1 cellular context compared by ENCODE assay signal in the genomic region with DNA sequence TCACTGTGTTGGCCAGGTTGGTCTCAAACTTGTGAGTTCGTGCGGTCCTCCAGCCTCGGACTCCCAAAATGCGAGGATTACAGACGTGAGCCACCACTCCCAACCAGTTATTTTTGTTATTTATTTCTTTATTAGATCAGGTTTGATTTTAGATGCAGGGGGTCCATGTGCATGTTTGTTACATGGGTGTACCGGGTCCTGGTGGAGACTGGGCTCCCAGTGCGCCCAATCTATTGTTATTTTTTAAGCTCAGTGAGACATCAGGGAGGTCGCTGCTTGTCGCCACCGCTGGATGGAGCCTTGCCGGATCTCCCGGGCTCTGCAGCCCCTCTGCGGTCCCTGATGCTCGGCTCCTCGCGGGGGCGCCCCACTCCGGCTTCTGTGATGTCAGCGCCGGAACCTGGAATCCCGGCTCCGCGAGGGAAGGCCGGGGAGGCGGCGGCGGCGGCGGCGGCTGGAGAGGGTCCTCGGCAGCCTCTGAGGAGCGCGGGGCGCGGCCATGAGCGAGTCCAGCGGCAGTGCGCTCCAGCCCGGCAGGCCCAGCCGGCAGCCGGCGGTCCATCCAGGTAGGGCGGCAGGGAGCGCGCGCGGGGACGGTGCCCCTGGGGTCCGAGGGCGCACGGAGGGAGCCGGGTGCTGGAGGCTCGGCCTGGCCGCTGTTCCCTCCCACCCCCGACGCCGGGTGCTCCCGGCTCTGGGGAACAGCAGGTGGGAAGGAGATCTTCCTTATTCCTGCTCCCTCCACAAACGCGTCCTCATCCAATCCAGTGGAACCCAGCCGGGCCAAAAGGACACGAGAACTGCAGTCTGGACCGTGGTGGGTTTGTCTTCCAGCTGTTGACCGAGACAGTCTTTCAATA.
TF ChIP-seq lines count a peak whose summit lies in the region.

TSS of gene TMC7 (plus strand) at position 370 of the 860 bp plus-strand sequence. CDS start at position 500, 130 bp downstream.

TF ChIP-seq in HepG2, 621 proteins besides CTCF, POLR2A, EP300 and RAD21 (continued from another document and continues in another):
- TF ChIP-seq, protein P1, sequence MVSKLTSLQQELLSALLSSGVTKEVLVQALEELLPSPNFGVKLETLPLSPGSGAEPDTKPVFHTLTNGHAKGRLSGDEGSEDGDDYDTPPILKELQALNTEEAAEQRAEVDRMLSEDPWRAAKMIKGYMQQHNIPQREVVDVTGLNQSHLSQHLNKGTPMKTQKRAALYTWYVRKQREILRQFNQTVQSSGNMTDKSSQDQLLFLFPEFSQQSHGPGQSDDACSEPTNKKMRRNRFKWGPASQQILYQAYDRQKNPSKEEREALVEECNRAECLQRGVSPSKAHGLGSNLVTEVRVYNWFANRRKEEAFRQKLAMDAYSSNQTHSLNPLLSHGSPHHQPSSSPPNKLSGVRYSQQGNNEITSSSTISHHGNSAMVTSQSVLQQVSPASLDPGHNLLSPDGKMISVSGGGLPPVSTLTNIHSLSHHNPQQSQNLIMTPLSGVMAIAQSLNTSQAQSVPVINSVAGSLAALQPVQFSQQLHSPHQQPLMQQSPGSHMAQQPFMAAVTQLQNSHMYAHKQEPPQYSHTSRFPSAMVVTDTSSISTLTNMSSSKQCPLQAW (CRISPR knock-in tag; IDR thresholded peaks at IDR 0.05) = peak; percentile 80
- TF ChIP-seq IRX3 (CRISPR knock-in tag; IDR thresholded peaks at IDR 0.05; ENCODE audit: borderline replicate concordance, low read depth) (peak; percentile 92; the same call in 1 of the 2 replicates), DPF2 (CRISPR knock-in tag; IDR thresholded peaks at IDR 0.05; ENCODE audit: borderline replicate concordance, low read depth) (no peak), ZFP62 (CRISPR knock-in tag; IDR thresholded peaks at IDR 0.05) (0 out of 2 replicates have a peak, but pooled peaks have one; percentile 10), KDM5B (CRISPR knock-in tag; IDR thresholded peaks at IDR 0.05; ENCODE audit: borderline replicate concordance) (peak; percentile 95), SP4 (CRISPR knock-in tag; IDR thresholded peaks at IDR 0.05) (peak; percentile 64), ZBTB21 (CRISPR knock-in tag; IDR thresholded peaks at IDR 0.05) (0 out of 2 replicates have a peak, but pooled peaks have one; percentile 55), STAG1 (CRISPR knock-in tag; IDR thresholded peaks at IDR 0.05) (peak; percentile 99), ZNF790 (CRISPR knock-in tag; IDR thresholded peaks at IDR 0.05; ENCODE audit: borderline replicate concordance) (no peak; the same call in 1 of the 2 replicates), PAWR (CRISPR knock-in tag; IDR thresholded peaks at IDR 0.05; ENCODE audit: borderline replicate concordance) (no peak), ZNF746 (CRISPR knock-in tag; IDR thresholded peaks at IDR 0.05) (no peak; the same call in 1 of the 2 replicates), ARNT (IDR thresholded peaks at IDR 0.05) (no peak), ZNF33A (CRISPR knock-in tag; IDR thresholded peaks at IDR 0.05; ENCODE audit: borderline replicate concordance) (no peak), NFE2L1 (CRISPR knock-in tag; IDR thresholded peaks at IDR 0.05; ENCODE audit: borderline replicate concordance) (no peak), ZNF639 (CRISPR knock-in tag; conservative IDR thresholded peaks at IDR 0.05) (peak; percentile 40; the same call in 1 of the 2 replicates), ZMYM2 (CRISPR knock-in tag; IDR thresholded peaks at IDR 0.05) (no peak; the same call in 1 of the 2 replicates), ZNF207 (IDR thresholded peaks at IDR 0.05; ENCODE audit: borderline replicate concordance) (no peak), ZZZ3 (CRISPR knock-in tag; IDR thresholded peaks at IDR 0.05; ENCODE audit: borderline replicate concordance) (no peak; the same call in 1 of the 2 replicates), MXI1 (IDR thresholded peaks at IDR 0.05; ENCODE audit: borderline replicate concordance, low read depth, low read length) (peak; percentile 81; the same call in 1 of the 3 replicates), ZNF296 (CRISPR knock-in tag; conservative IDR thresholded peaks at IDR 0.05) (no peak), ZSCAN25 (CRISPR knock-in tag; IDR thresholded peaks at IDR 0.05) (peak; percentile 62; the same call in 1 of the 2 replicates), ZSCAN9 (CRISPR knock-in tag; IDR thresholded peaks at IDR 0.05; ENCODE audit: borderline replicate concordance) (peak; percentile 78; the same call in 1 of the 2 replicates), IKZF4 (CRISPR knock-in tag; IDR thresholded peaks at IDR 0.05; ENCODE audit: borderline replicate concordance, low read depth, not compliant biosample characterization) (peak; percentile 87), PRMT3 (CRISPR knock-in tag; IDR thresholded peaks at IDR 0.05; ENCODE audit: borderline replicate concordance, low read depth) (no peak), TBL1XR1 (IDR thresholded peaks at IDR 0.05; ENCODE audit: borderline replicate concordance, low read length, partially characterized antibody) (no peak), SMAD9 (CRISPR knock-in tag; IDR thresholded peaks at IDR 0.05) (no peak), ZNF543 (CRISPR knock-in tag; IDR thresholded peaks at IDR 0.05) (peak; percentile 86), HHEX (CRISPR knock-in tag; IDR thresholded peaks at IDR 0.05) (0 out of 2 replicates have a peak, but pooled peaks have one; percentile 29), ZNF558 (CRISPR knock-in tag; IDR thresholded peaks at IDR 0.05; ENCODE audit: borderline replicate concordance) (no peak), ZNF784 (CRISPR knock-in tag; IDR thresholded peaks at IDR 0.05; ENCODE audit: borderline replicate concordance) (no peak; the same call in 1 of the 2 replicates), PAX8 (CRISPR knock-in tag; IDR thresholded peaks at IDR 0.05; ENCODE audit: borderline replicate concordance) (peak; percentile 85; the same call in 1 of the 2 replicates), NR2F6 (IDR thresholded peaks at IDR 0.05) (no peak), NR2F6 (CRISPR knock-in tag; IDR thresholded peaks at IDR 0.05) (peak; percentile 73), ZNF773 (CRISPR knock-in tag; IDR thresholded peaks at IDR 0.05; ENCODE audit: borderline replicate concordance) (peak; percentile 17; the same call in 1 of the 2 replicates), AHR (CRISPR knock-in tag; IDR thresholded peaks at IDR 0.05) (no peak), ZNF720 (CRISPR knock-in tag; IDR thresholded peaks at IDR 0.05) (0 out of 2 replicates have a peak, but pooled peaks have one; percentile 19)
- TF ChIP-seq, protein P2, sequence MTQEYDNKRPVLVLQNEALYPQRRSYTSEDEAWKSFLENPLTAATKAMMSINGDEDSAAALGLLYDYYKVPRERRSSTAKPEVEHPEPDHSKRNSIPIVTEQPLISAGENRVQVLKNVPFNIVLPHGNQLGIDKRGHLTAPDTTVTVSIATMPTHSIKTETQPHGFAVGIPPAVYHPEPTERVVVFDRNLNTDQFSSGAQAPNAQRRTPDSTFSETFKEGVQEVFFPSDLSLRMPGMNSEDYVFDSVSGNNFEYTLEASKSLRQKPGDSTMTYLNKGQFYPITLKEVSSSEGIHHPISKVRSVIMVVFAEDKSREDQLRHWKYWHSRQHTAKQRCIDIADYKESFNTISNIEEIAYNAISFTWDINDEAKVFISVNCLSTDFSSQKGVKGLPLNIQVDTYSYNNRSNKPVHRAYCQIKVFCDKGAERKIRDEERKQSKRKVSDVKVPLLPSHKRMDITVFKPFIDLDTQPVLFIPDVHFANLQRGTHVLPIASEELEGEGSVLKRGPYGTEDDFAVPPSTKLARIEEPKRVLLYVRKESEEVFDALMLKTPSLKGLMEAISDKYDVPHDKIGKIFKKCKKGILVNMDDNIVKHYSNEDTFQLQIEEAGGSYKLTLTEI (CRISPR knock-in tag; conservative IDR thresholded peaks at IDR 0.05) = no peak
- TF ChIP-seq, protein P3, sequence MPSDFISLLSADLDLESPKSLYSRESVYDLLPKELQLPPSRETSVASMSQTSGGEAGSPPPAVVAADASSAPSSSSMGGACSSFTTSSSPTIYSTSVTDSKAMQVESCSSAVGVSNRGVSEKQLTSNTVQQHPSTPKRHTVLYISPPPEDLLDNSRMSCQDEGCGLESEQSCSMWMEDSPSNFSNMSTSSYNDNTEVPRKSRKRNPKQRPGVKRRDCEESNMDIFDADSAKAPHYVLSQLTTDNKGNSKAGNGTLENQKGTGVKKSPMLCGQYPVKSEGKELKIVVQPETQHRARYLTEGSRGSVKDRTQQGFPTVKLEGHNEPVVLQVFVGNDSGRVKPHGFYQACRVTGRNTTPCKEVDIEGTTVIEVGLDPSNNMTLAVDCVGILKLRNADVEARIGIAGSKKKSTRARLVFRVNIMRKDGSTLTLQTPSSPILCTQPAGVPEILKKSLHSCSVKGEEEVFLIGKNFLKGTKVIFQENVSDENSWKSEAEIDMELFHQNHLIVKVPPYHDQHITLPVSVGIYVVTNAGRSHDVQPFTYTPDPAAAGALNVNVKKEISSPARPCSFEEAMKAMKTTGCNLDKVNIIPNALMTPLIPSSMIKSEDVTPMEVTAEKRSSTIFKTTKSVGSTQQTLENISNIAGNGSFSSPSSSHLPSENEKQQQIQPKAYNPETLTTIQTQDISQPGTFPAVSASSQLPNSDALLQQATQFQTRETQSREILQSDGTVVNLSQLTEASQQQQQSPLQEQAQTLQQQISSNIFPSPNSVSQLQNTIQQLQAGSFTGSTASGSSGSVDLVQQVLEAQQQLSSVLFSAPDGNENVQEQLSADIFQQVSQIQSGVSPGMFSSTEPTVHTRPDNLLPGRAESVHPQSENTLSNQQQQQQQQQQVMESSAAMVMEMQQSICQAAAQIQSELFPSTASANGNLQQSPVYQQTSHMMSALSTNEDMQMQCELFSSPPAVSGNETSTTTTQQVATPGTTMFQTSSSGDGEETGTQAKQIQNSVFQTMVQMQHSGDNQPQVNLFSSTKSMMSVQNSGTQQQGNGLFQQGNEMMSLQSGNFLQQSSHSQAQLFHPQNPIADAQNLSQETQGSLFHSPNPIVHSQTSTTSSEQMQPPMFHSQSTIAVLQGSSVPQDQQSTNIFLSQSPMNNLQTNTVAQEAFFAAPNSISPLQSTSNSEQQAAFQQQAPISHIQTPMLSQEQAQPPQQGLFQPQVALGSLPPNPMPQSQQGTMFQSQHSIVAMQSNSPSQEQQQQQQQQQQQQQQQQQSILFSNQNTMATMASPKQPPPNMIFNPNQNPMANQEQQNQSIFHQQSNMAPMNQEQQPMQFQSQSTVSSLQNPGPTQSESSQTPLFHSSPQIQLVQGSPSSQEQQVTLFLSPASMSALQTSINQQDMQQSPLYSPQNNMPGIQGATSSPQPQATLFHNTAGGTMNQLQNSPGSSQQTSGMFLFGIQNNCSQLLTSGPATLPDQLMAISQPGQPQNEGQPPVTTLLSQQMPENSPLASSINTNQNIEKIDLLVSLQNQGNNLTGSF (CRISPR knock-in tag; IDR thresholded peaks at IDR 0.05) = peak; percentile 40; the same call in 1 of the 2 replicates
- TF ChIP-seq, protein P4, sequence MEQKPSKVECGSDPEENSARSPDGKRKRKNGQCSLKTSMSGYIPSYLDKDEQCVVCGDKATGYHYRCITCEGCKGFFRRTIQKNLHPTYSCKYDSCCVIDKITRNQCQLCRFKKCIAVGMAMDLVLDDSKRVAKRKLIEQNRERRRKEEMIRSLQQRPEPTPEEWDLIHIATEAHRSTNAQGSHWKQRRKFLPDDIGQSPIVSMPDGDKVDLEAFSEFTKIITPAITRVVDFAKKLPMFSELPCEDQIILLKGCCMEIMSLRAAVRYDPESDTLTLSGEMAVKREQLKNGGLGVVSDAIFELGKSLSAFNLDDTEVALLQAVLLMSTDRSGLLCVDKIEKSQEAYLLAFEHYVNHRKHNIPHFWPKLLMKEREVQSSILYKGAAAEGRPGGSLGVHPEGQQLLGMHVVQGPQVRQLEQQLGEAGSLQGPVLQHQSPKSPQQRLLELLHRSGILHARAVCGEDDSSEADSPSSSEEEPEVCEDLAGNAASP (CRISPR knock-in tag; IDR thresholded peaks at IDR 0.05; ENCODE audit: borderline replicate concordance) = peak; percentile 81
- TF ChIP-seq, protein P5, sequence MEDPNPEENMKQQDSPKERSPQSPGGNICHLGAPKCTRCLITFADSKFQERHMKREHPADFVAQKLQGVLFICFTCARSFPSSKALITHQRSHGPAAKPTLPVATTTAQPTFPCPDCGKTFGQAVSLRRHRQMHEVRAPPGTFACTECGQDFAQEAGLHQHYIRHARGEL (CRISPR knock-in tag; IDR thresholded peaks at IDR 0.05) = 0 out of 2 replicates have a peak, but pooled peaks have one; percentile 51
- TF ChIP-seq, protein P6, sequence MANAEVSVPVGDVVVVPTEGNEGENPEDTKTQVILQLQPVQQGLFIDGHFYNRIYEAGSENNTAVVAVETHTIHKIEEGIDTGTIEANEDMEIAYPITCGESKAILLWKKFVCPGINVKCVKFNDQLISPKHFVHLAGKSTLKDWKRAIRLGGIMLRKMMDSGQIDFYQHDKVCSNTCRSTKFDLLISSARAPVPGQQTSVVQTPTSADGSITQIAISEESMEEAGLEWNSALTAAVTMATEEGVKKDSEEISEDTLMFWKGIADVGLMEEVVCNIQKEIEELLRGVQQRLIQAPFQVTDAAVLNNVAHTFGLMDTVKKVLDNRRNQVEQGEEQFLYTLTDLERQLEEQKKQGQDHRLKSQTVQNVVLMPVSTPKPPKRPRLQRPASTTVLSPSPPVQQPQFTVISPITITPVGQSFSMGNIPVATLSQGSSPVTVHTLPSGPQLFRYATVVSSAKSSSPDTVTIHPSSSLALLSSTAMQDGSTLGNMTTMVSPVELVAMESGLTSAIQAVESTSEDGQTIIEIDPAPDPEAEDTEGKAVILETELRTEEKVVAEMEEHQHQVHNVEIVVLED (CRISPR knock-in tag; IDR thresholded peaks at IDR 0.05; ENCODE audit: borderline replicate concordance) = peak; percentile 69
- TF ChIP-seq, protein P7, sequence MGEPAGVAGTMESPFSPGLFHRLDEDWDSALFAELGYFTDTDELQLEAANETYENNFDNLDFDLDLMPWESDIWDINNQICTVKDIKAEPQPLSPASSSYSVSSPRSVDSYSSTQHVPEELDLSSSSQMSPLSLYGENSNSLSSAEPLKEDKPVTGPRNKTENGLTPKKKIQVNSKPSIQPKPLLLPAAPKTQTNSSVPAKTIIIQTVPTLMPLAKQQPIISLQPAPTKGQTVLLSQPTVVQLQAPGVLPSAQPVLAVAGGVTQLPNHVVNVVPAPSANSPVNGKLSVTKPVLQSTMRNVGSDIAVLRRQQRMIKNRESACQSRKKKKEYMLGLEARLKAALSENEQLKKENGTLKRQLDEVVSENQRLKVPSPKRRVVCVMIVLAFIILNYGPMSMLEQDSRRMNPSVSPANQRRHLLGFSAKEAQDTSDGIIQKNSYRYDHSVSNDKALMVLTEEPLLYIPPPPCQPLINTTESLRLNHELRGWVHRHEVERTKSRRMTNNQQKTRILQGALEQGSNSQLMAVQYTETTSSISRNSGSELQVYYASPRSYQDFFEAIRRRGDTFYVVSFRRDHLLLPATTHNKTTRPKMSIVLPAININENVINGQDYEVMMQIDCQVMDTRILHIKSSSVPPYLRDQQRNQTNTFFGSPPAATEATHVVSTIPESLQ (CRISPR knock-in tag; conservative IDR thresholded peaks at IDR 0.05) = 0 out of 2 replicates have a peak, but pooled peaks have one; percentile 27
